ENCODE assay signal across 8 cellular contexts in genomic region chr9:21334969-21335632, GRCh38. TPM values are rescaled to one million over a fixed set of nuclear protein-coding genes. Genes with fewer than 3 reads are reported as not detected.
DNase-seq lines count a peak whose midpoint lies in the region; ATAC-seq and TF ChIP-seq lines count a peak whose summit lies in the region.

Gene KLHL9 (minus strand): TSS chr9:21335404. CDS start chr9:21334859, 545 bp downstream.

- peaks cover 31 to 33% of the 10 kb centered on the region in 2 donors for H3K4me1 ChIP-seq in duodenal mucosa (ENCODE audit: control insufficient read depth in 1 of 2, insufficient read depth in 2 of 2, low read length in 2 of 2)

- WGBS in lower leg skin, 2 donors, result 0 to 2% methylated on average over 12 to 39 of the region's 46 CpGs

- peak; percentile 61 for DNase-seq in AG09309 (ENCODE audit: low read depth)
- DNase-seq in NCI-H446 treated with DMSO at 0.1 percent for 48 hours (lab: John Stamatoyannopoulos, UW), result peak; percentile 86
- peak; percentile 89 to 91 for DNase-seq in activated CD4-positive, alpha-beta T cell treated with anti-CD3 and anti-CD28 coated beads, Interleukin-2, amount 50 U/mL, for 48 hours
- DNase-seq in lower leg skin (ENCODE audit: low spot score in 2 of 2), result peak; percentile 88 to 98
- DNase-seq in stimulated activated CD4-positive, alpha-beta T cell treated with anti-CD3 and anti-CD28 coated beads, Interleukin-4, amount 100 ng/mL, for 4 hours, result peak; percentile 85 to 88

- H3K4me3 ChIP-seq in AG09309 (ENCODE audit: control insufficient read depth, low read depth, low read length) (peak within 1 kb of the TSS; percentile 71), duodenal mucosa (ENCODE audit: low read depth in 1 of 2, low read length in 2 of 2) (peak within 1 kb of the TSS; percentile 96 to 98), lower leg skin (ENCODE audit: low read depth, poor library complexity, severe bottlenecking) (peak within 1 kb of the TSS; percentile 42)

- no peak for TF ChIP-seq POLR2A in lower leg skin (IDR thresholded peaks at IDR 0.05)

- peak within 1 kb of the TSS; percentile 94 to 98 for H3K9ac ChIP-seq in duodenal mucosa (ENCODE audit: low read depth in 1 of 2, low read length in 2 of 2)

- no peaks in the 10 kb centered on the region for H3K9me3 ChIP-seq in duodenal mucosa (ENCODE audit: control insufficient read depth in 1 of 2, low read length in 2 of 2)

- TF ChIP-seq CTCF in AG09309 (IDR thresholded peaks at IDR 0.05; ENCODE audit: control insufficient read depth, insufficient read depth, low read depth, low read length, missing control alignments), result no peak
- no peak for TF ChIP-seq CTCF in lower leg skin (IDR thresholded peaks at IDR 0.05)

- peaks cover 0 to 8% of the 10 kb centered on the region in 2 donors for H3K36me3 ChIP-seq in duodenal mucosa (ENCODE audit: control insufficient read depth in 1 of 2, insufficient read depth in 2 of 2, low read length in 2 of 2)

- H3K27me3 ChIP-seq in duodenal mucosa (ENCODE audit: control insufficient read depth in 1 of 2, insufficient read depth in 2 of 2, low read length in 2 of 2), result peaks cover 0 to 3% of the 10 kb centered on the region in 2 donors

- H3K27ac ChIP-seq in duodenal mucosa (ENCODE audit: low read depth, low read length), result peak within 1 kb of the TSS; percentile 86

- ATAC-seq in GM19023 (IDR thresholded peaks at IDR 0.05; ENCODE audit: unreplicated experiment) (peak; percentile 94), HG03280 (IDR thresholded peaks at IDR 0.05; ENCODE audit: unreplicated experiment) (peak; percentile 86)

- intact Hi-C loops in lower leg skin (cut with DNase I; ENCODE audit: low total_unique reads), result no loop called here

RNA-seq across cellular contexts. Expression of gene KLHL9, which starts in this region (rescaled TPM):
- total RNA-seq in lower leg skin, result 10 to 100 TPM; 12.0 to 17.8 (median 15.3) TPM

Comparison
In these comparisons a context has a peak if more than half of its experiments do, and no peak if none do; other contexts are left out.
1. Peak in every context shown above with its lines: DNase-seq, ATAC-seq, H3K4me3 ChIP-seq and H3K27ac ChIP-seq.
2. H3K4me3 ChIP-seq: peak in every context shown above with its lines; median percentile 97 in duodenal mucosa; 71 in AG09309; 42 in lower leg skin.